In the genomic region with DNA sequence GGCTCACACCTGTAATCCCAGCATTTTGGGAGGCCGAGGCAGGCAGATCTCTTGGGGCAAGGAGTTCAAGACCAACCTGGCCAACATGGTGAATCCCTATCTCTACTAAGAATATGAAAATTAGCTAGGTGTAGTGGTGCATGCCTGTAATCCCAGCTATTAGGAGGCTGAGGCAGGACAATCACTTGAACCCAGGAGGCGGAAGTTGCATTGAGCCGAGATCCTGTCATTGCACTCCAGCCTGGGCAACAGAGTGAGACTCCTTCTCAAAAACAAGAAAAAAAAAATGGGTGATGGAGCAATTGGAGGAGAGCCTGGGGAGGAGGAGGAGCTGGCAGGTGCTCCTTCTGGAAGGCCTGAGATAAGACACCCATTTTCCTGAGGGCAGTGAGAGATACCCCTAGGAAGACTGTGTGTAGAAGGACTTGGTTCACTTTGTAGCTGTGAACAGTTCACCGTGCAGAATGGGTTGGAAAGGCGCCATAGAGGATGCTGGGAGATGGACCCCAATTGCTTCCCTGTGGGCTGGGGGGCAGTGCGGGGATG, we compare ENCODE assay signal across 1 cellular context.
TF ChIP-seq lines count a peak whose summit lies in the region.

No MANE protein-coding gene starts in this region.

TF ChIP-seq in K562, 482 proteins besides CTCF, POLR2A, EP300 and RAD21 (continued from another document):
- TF ChIP-seq, protein P1, sequence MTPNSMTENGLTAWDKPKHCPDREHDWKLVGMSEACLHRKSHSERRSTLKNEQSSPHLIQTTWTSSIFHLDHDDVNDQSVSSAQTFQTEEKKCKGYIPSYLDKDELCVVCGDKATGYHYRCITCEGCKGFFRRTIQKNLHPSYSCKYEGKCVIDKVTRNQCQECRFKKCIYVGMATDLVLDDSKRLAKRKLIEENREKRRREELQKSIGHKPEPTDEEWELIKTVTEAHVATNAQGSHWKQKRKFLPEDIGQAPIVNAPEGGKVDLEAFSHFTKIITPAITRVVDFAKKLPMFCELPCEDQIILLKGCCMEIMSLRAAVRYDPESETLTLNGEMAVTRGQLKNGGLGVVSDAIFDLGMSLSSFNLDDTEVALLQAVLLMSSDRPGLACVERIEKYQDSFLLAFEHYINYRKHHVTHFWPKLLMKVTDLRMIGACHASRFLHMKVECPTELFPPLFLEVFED (CRISPR knock-in tag; conservative IDR thresholded peaks at IDR 0.05) = no peak
- TF ChIP-seq, protein P2, sequence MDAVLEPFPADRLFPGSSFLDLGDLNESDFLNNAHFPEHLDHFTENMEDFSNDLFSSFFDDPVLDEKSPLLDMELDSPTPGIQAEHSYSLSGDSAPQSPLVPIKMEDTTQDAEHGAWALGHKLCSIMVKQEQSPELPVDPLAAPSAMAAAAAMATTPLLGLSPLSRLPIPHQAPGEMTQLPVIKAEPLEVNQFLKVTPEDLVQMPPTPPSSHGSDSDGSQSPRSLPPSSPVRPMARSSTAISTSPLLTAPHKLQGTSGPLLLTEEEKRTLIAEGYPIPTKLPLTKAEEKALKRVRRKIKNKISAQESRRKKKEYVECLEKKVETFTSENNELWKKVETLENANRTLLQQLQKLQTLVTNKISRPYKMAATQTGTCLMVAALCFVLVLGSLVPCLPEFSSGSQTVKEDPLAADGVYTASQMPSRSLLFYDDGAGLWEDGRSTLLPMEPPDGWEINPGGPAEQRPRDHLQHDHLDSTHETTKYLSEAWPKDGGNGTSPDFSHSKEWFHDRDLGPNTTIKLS (IDR thresholded peaks at IDR 0.05; ENCODE audit: borderline replicate concordance, low read depth) = no peak
- TF ChIP-seq CBFA2T3 (IDR thresholded peaks at IDR 0.05) = peak; percentile 76
- TF ChIP-seq, protein P3, sequence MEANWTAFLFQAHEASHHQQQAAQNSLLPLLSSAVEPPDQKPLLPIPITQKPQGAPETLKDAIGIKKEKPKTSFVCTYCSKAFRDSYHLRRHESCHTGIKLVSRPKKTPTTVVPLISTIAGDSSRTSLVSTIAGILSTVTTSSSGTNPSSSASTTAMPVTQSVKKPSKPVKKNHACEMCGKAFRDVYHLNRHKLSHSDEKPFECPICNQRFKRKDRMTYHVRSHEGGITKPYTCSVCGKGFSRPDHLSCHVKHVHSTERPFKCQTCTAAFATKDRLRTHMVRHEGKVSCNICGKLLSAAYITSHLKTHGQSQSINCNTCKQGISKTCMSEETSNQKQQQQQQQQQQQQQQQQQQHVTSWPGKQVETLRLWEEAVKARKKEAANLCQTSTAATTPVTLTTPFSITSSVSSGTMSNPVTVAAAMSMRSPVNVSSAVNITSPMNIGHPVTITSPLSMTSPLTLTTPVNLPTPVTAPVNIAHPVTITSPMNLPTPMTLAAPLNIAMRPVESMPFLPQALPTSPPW (CRISPR knock-in tag; IDR thresholded peaks at IDR 0.05) = no peak
- TF ChIP-seq FOXM1 (IDR thresholded peaks at IDR 0.05; ENCODE audit: low read depth) = peak; percentile 28; the same call in 1 of the 2 replicates
- TF ChIP-seq FOXM1 (CRISPR knock-in tag; IDR thresholded peaks at IDR 0.05; ENCODE audit: low read depth) = no peak
- no peak; the same call in 1 of the 2 replicates for TF ChIP-seq EP400 (IDR thresholded peaks at IDR 0.05)
- peak; percentile 63 for TF ChIP-seq CBFA2T2 (conservative IDR thresholded peaks at IDR 0.05)
- TF ChIP-seq FOXP1 (CRISPR knock-in tag; IDR thresholded peaks at IDR 0.05) = no peak
- TF ChIP-seq, protein P4, sequence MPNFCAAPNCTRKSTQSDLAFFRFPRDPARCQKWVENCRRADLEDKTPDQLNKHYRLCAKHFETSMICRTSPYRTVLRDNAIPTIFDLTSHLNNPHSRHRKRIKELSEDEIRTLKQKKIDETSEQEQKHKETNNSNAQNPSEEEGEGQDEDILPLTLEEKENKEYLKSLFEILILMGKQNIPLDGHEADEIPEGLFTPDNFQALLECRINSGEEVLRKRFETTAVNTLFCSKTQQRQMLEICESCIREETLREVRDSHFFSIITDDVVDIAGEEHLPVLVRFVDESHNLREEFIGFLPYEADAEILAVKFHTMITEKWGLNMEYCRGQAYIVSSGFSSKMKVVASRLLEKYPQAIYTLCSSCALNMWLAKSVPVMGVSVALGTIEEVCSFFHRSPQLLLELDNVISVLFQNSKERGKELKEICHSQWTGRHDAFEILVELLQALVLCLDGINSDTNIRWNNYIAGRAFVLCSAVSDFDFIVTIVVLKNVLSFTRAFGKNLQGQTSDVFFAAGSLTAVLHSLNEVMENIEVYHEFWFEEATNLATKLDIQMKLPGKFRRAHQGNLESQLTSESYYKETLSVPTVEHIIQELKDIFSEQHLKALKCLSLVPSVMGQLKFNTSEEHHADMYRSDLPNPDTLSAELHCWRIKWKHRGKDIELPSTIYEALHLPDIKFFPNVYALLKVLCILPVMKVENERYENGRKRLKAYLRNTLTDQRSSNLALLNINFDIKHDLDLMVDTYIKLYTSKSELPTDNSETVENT (CRISPR knock-in tag; IDR thresholded peaks at IDR 0.05) = no peak
- TF ChIP-seq, protein P5, sequence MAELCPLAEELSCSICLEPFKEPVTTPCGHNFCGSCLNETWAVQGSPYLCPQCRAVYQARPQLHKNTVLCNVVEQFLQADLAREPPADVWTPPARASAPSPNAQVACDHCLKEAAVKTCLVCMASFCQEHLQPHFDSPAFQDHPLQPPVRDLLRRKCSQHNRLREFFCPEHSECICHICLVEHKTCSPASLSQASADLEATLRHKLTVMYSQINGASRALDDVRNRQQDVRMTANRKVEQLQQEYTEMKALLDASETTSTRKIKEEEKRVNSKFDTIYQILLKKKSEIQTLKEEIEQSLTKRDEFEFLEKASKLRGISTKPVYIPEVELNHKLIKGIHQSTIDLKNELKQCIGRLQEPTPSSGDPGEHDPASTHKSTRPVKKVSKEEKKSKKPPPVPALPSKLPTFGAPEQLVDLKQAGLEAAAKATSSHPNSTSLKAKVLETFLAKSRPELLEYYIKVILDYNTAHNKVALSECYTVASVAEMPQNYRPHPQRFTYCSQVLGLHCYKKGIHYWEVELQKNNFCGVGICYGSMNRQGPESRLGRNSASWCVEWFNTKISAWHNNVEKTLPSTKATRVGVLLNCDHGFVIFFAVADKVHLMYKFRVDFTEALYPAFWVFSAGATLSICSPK (IDR thresholded peaks at IDR 0.05; ENCODE audit: borderline replicate concordance) = no peak
- TF ChIP-seq PURB (CRISPR knock-in tag; IDR thresholded peaks at IDR 0.05; ENCODE audit: low read depth) = no peak
- no peak for TF ChIP-seq STAT5A (IDR thresholded peaks at IDR 0.05; ENCODE audit: borderline replicate concordance, low read length)
- no peak; the same call in 1 of the 2 replicates for TF ChIP-seq DPF2 (IDR thresholded peaks at IDR 0.05)
- peak; percentile 55 for TF ChIP-seq MTA2 (IDR thresholded peaks at IDR 0.05; ENCODE audit: low read depth)
- no peak for TF ChIP-seq THRAP3 (IDR thresholded peaks at IDR 0.05; ENCODE audit: borderline replicate concordance)
- TF ChIP-seq MXI1 (IDR thresholded peaks at IDR 0.05; ENCODE audit: low read depth, low read length) = no peak
- no peak for TF ChIP-seq ZNF124 (CRISPR knock-in tag; IDR thresholded peaks at IDR 0.05)
TF ChIP-seq in K562: peak in this region for 23.
